ENCODE assay signal across 8 cellular contexts in genomic region chr14:74251546-74252030, GRCh38. TPM values are rescaled to one million over a fixed set of nuclear protein-coding genes. Genes with fewer than 3 reads are reported as not detected.
DNase-seq lines count a peak whose midpoint lies in the region; ATAC-seq and TF ChIP-seq lines count a peak whose summit lies in the region.

No MANE protein-coding gene starts in this region.

- H3K36me3 Mint-ChIP-seq in nephron progenitor cell (ENCODE audit: low read depth), result no peaks in the 10 kb centered on the region
- no peaks in the 10 kb centered on the region for H3K36me3 Mint-ChIP-seq in stimulated activated naive B cell treated with anti-CD40 and anti-IgM and Interleukin-4, amounts not matched to agents 10 μg/mL and 1 μg/mL and 100 μg/mL, for 72 hours

- intact Hi-C loops in OCI-LY7 (cut with micrococcal nuclease; ENCODE audit: unreplicated experiment), result loop anchor here (1.0 kb wide), 2 partner anchors 34 to 140 kb away; no protein-coding TSS in a partner anchor
- intact Hi-C loops in esophagus squamous epithelium (cut with DNase I), result no loop called here

- H3K36me3 ChIP-seq in OCI-LY7 (ENCODE audit: insufficient read depth, low read length), result no peaks in the 10 kb centered on the region
- no peaks in the 10 kb centered on the region for H3K36me3 ChIP-seq in esophagus squamous epithelium

- ATAC-seq in GM19351 (IDR thresholded peaks at IDR 0.05; ENCODE audit: unreplicated experiment), result peak; percentile 60
- peak; percentile 97 to 98 for ATAC-seq in stimulated activated naive B cell treated with anti-CD40 and anti-IgM and Interleukin-4, amounts not matched to agents 10 μg/mL and 1 μg/mL and 100 μg/mL, for 72 hours (replicated peaks)

- POLR2A ChIA-PET in OCI-LY7 (lab: Charles Lee), result no interaction called here

- TF ChIP-seq POLR2A in esophagus squamous epithelium (IDR thresholded peaks at IDR 0.05), result no peak

- peak; percentile 96 for TF ChIP-seq CTCF in OCI-LY7 (conservative IDR thresholded peaks at IDR 0.05; ENCODE audit: low read length)
- TF ChIP-seq CTCF in esophagus squamous epithelium (IDR thresholded peaks at IDR 0.05), result peak; percentile 76 to 89 (median 84)
- peak; percentile 85 for TF ChIP-seq CTCF in nephron progenitor cell (IDR thresholded peaks at IDR 0.05)

- 11 to 13% methylated on average over 9 to 10 of the region's 11 CpGs for WGBS in esophagus squamous epithelium, 2 donors

- no peaks in the 10 kb centered on the region for H4K20me1 ChIP-seq in OCI-LY7 (ENCODE audit: insufficient read depth, low read length)

- DNase-seq in C1 segment of cervical spinal cord (lab: John Stamatoyannopoulos, UW), result peak in 13 of 14 donors; percentile 13 to 73 (median 49)
- peak; percentile 77 for DNase-seq in HuH-7.5 (ENCODE audit: low spot score)
- DNase-seq in OCI-LY7 (ENCODE audit: low spot score), result peak; percentile 84
- DNase-seq in activated T-cell treated with anti-CD3 and anti-CD28 coated beads for 48 hours (ENCODE audit: low read depth), result peak; percentile 60
- DNase-seq in esophagus squamous epithelium (lab: John Stamatoyannopoulos, UW), result no peak
- peak; percentile 77 for DNase-seq in nephron progenitor cell
- DNase-seq in stimulated activated naive B cell treated with anti-CD40 and anti-IgM and Interleukin-4, amounts not matched to agents 10 μg/mL and 1 μg/mL and 100 μg/mL, for 72 hours, result peak; percentile 58

- H3K27ac ChIP-seq in OCI-LY7 (ENCODE audit: low read depth, low read length, poor library complexity, severe bottlenecking) (no peak overlapping the region), esophagus squamous epithelium (no peak overlapping the region)

- H3K27me3 Mint-ChIP-seq in nephron progenitor cell (ENCODE audit: low read depth, poor library complexity), result peaks cover 78% of the 10 kb centered on the region
- peaks cover 25 to 48% of the 10 kb centered on the region in 2 donors for H3K27me3 Mint-ChIP-seq in stimulated activated naive B cell treated with anti-CD40 and anti-IgM and Interleukin-4, amounts not matched to agents 10 μg/mL and 1 μg/mL and 100 μg/mL, for 72 hours

- H3K9me2 ChIP-seq in OCI-LY7 (ENCODE audit: insufficient read depth, low read length), result no peaks in the 10 kb centered on the region

- peak overlapping the region; percentile 48 for H3K4me3 Mint-ChIP-seq in nephron progenitor cell
- H3K4me3 Mint-ChIP-seq in stimulated activated naive B cell treated with anti-CD40 and anti-IgM and Interleukin-4, amounts not matched to agents 10 μg/mL and 1 μg/mL and 100 μg/mL, for 72 hours, result peak overlapping the region; percentile 49 to 57

- CTCF ChIA-PET in OCI-LY7 (lab: Charles Lee; ENCODE audit: unreplicated experiment), result no interaction called here

- H2AFZ ChIP-seq in OCI-LY7 (ENCODE audit: low read length), result peak overlapping the region; percentile 92

- H3K4me3 ChIP-seq in OCI-LY7 (ENCODE audit: low read depth, low read length, poor library complexity, severe bottlenecking), result no peak overlapping the region
- H3K4me3 ChIP-seq in esophagus squamous epithelium, result peak overlapping the region in 3 of 4 donors; percentile 10 to 58 (median 34)

- no TSS peak for BruUV-seq in OCI-LY7 (replicated peaks; lab: Mats Ljungman, UMichigan)

- peak overlapping the region; percentile 52 for H3K4me2 ChIP-seq in OCI-LY7 (ENCODE audit: low read length)

- H3K27me3 ChIP-seq in esophagus squamous epithelium, result peaks cover 0 to 62% (median 0%) of the 10 kb centered on the region in 4 donors

- H3K4me1 ChIP-seq in OCI-LY7 (ENCODE audit: insufficient read depth, low read length, poor library complexity, severe bottlenecking) (peaks cover 23% of the 10 kb centered on the region), esophagus squamous epithelium (peaks cover 0 to 8% (median 4%) of the 10 kb centered on the region in 3 donors)

- no peaks in the 10 kb centered on the region for H3K9me3 ChIP-seq in OCI-LY7 (ENCODE audit: low read length)
- H3K9me3 ChIP-seq in esophagus squamous epithelium, result no peaks in the 10 kb centered on the region

- H3K9me3 Mint-ChIP-seq in nephron progenitor cell, result no peaks in the 10 kb centered on the region
- no peaks in the 10 kb centered on the region for H3K9me3 Mint-ChIP-seq in stimulated activated naive B cell treated with anti-CD40 and anti-IgM and Interleukin-4, amounts not matched to agents 10 μg/mL and 1 μg/mL and 100 μg/mL, for 72 hours

- H3K27ac Mint-ChIP-seq in nephron progenitor cell, result no peak overlapping the region
- peak overlapping the region; percentile 38 for H3K27ac Mint-ChIP-seq in stimulated activated naive B cell treated with anti-CD40 and anti-IgM and Interleukin-4, amounts not matched to agents 10 μg/mL and 1 μg/mL and 100 μg/mL, for 72 hours

- H3K4me1 Mint-ChIP-seq in nephron progenitor cell, result peaks cover 11% of the 10 kb centered on the region
- peaks cover 5 to 8% of the 10 kb centered on the region in 2 donors for H3K4me1 Mint-ChIP-seq in stimulated activated naive B cell treated with anti-CD40 and anti-IgM and Interleukin-4, amounts not matched to agents 10 μg/mL and 1 μg/mL and 100 μg/mL, for 72 hours

- H3K79me2 ChIP-seq in OCI-LY7 (ENCODE audit: insufficient read depth, low read depth, low read length), result no peaks in the 10 kb centered on the region

RNA-seq across cellular contexts. Expression of gene VSX2, which starts 12.3 kb away (rescaled TPM):
- total RNA-seq in OCI-LY7 (2014; rRNA removed; shearing (Covaris generic)), result not detected in 2 replicates
- total RNA-seq in OCI-LY7 (2022), result not detected in 2 replicates
- not detected for total RNA-seq in esophagus squamous epithelium

RNA-seq across cellular contexts. Expression of gene ABCD4, which starts 51.1 kb away (rescaled TPM):
- total RNA-seq in OCI-LY7 (2014; rRNA removed; shearing (Covaris generic)), result 39.3 and 46.6 TPM in 2 replicates
- 74.7 and 80.5 TPM in 2 replicates for total RNA-seq in OCI-LY7 (2022)
- 10 to 100 TPM; 20.7 to 32.2 (median 23.2) TPM for total RNA-seq in esophagus squamous epithelium
